ENCODE assay signal across 12 cellular contexts in genomic region chr20:63930971-63931553, GRCh38.
"Had no signal": no experiment of that assay in that cellular context is flagged by ENCODE, and none has a peak within 500 bp of the region (broad histone marks: within the 10 kb centered on the region; RNA-seq: fewer than 3 reads in every experiment).

No MANE protein-coding gene starts in this region.

- FAIRE-seq: astrocyte, bronchial epithelial cell, frontal cortex had no signal

- H3K27ac Mint-ChIP-seq: activated CD4-positive, alpha-beta T cell treated with anti-CD3 and anti-CD28 coated beads, Interleukin-2, amount 10 ng/mL, durations not matched to agents 24 days and 14 days; activated CD8-positive, alpha-beta T cell treated with anti-CD3 and anti-CD28 coated beads, Interleukin-2, amount 10 ng/mL, durations not matched to agents 7 days and 5 days; effector memory CD8-positive, alpha-beta T cell had no signal

- H3K27me3 Mint-ChIP-seq: activated CD4-positive, alpha-beta T cell treated with anti-CD3 and anti-CD28 coated beads, Interleukin-2, amount 10 ng/mL, durations not matched to agents 24 days and 14 days; effector memory CD8-positive, alpha-beta T cell had no signal

- H3K9me3 Mint-ChIP-seq: activated CD4-positive, alpha-beta T cell treated with anti-CD3 and anti-CD28 coated beads, Interleukin-2, amount 10 ng/mL, durations not matched to agents 24 days and 14 days; effector memory CD8-positive, alpha-beta T cell had no signal

- DNase-seq: activated CD4-positive, alpha-beta T cell treated with anti-CD3 and anti-CD28 coated beads, Interleukin-2, amount 10 ng/mL, durations not matched to agents 24 days and 14 days; activated CD4-positive, CD25-positive, alpha-beta regulatory T cell; activated CD8-positive, alpha-beta memory T cell treated with anti-CD3 and anti-CD28 coated beads, Interleukin-2, amount 50 U/mL, for 4 hours; activated CD8-positive, alpha-beta T cell treated with anti-CD3 and anti-CD28 coated beads, Interleukin-2, amount 10 ng/mL, durations not matched to agents 7 days and 5 days; dermis blood vessel endothelial cell; effector memory CD8-positive, alpha-beta T cell; islet precursor cell; stimulated activated CD4-positive, alpha-beta T cell treated with anti-CD3 and anti-CD28 coated beads, Interleukin-12 subunit alpha, Interleukin-12 subunit beta, amount 100 ng/mL, for 4 hours; stimulated activated CD4-positive, alpha-beta T cell treated with anti-CD3 and anti-CD28 coated beads, Interleukin-2, amount 100 ng/mL, for 24 hours had no signal

- ATAC-seq: activated CD8-positive, alpha-beta T cell treated with anti-CD3 and anti-CD28 coated beads, Interleukin-2, amount 10 ng/mL, durations not matched to agents 7 days and 5 days; effector memory CD8-positive, alpha-beta T cell had no signal

- H3K4me3 Mint-ChIP-seq: activated CD4-positive, alpha-beta T cell treated with anti-CD3 and anti-CD28 coated beads, Interleukin-2, amount 10 ng/mL, durations not matched to agents 24 days and 14 days; activated CD8-positive, alpha-beta T cell treated with anti-CD3 and anti-CD28 coated beads, Interleukin-2, amount 10 ng/mL, durations not matched to agents 7 days and 5 days; effector memory CD8-positive, alpha-beta T cell had no signal
